11 cellular contexts compared by ENCODE assay signal in the genomic region with DNA sequence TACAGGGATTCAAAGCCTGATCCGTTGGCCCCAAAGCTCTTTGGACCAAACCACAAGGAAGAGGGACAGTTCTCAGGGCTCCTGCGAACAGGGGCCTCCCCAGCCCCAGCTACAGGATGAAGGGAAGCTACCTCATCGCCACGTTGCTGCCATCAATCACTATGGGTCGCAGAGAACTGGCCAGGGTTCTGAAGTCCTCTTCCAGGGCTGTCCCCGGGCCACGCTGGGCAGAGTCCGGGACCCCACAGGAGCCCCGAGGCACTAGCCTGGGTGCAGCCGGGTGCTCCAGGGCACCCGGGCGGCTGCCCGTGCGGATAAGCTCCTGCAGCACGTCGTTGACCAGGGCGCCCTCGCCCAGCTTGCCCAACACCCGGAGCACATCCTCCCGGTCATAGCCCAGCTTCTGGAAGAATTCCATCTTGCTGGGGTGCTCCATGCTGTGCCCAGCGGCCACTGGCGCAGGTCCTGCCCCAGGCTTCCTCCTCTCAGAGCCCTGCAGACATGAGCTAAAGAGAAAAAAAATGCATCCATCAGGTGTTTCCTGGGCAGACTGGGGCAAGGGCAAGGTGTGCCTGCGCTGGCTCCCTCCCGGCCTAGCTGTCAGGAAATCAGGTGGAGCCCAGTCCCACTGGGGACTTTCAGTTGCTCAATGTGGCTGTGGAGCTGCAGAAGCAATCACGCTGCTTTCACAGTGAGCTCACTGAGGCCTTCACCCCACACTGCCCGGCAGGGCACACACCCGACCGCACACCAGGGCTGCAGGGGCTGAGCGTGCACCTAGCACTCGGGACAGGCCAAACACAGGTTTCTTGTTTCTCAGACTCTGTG. TPM values are rescaled to one million over a fixed set of nuclear protein-coding genes. Genes with fewer than 3 reads are reported as not detected.
DNase-seq lines count a peak whose midpoint lies in the region; ATAC-seq and TF ChIP-seq lines count a peak whose summit lies in the region.
"Had no signal": no experiment of that assay in that cellular context is flagged by ENCODE, and none has a peak within 500 bp of the region (broad histone marks: within the 10 kb centered on the region; RNA-seq: fewer than 3 reads in every experiment).

No MANE protein-coding gene starts in this region.

- no peaks in the 10 kb centered on the region for H3K9me3 Mint-ChIP-seq in memory B cell
- no peaks in the 10 kb centered on the region for H3K9me3 Mint-ChIP-seq in activated CD4-positive, alpha-beta T cell treated with anti-CD3 and anti-CD28 coated beads for 36 hours (ENCODE audit: low read depth)

- peaks cover 64% of the 10 kb centered on the region for H3K4me1 Mint-ChIP-seq in memory B cell
- H3K4me1 Mint-ChIP-seq in activated CD4-positive, alpha-beta T cell treated with anti-CD3 and anti-CD28 coated beads for 36 hours: peaks cover 56% of the 10 kb centered on the region

- no peak for TF ChIP-seq CTCF in GM12864 (IDR thresholded peaks at IDR 0.05; ENCODE audit: low read depth, low read length, missing control alignments)

- peak overlapping the region; percentile 93 for H3K27ac Mint-ChIP-seq in memory B cell
- no peak overlapping the region for H3K27ac Mint-ChIP-seq in activated CD4-positive, alpha-beta T cell treated with anti-CD3 and anti-CD28 coated beads for 36 hours

- peak overlapping the region; percentile 13; the same call in 1 of the 2 replicates for H3K4me3 ChIP-seq in GM12864 (ENCODE audit: low read depth, low read length)
- H3K4me3 ChIP-seq: body of pancreas had no signal

- H3K4me3 Mint-ChIP-seq in memory B cell: peak overlapping the region; percentile 80
- H3K4me3 Mint-ChIP-seq in activated CD4-positive, alpha-beta T cell treated with anti-CD3 and anti-CD28 coated beads for 36 hours: no peak overlapping the region

- peaks cover 23% of the 10 kb centered on the region for H3K36me3 Mint-ChIP-seq in memory B cell
- H3K36me3 Mint-ChIP-seq in activated CD4-positive, alpha-beta T cell treated with anti-CD3 and anti-CD28 coated beads for 36 hours (ENCODE audit: low read depth): peaks cover 55% of the 10 kb centered on the region

- CTCF ChIA-PET in activated CD4-positive, alpha-beta T cell treated with anti-CD3 and anti-CD28 coated beads for 36 hours (lab: Charles Lee): interaction anchor here (0.7 to 2.4 kb wide), 6 partner anchors 11 to 246 kb away, joined by 3 to 19 read pairs (median 4); a partner anchor contains a TSS

- DNase-seq in GM12864 (ENCODE audit: low read depth): no peak
- DNase-seq in memory B cell (ENCODE audit: low spot score in 2 of 2): no peak
- no peak for DNase-seq in activated CD4-positive, alpha-beta T cell treated with anti-CD3 and anti-CD28 coated beads for 36 hours
- DNase-seq in SW 1271 (lab: John Stamatoyannopoulos, UW): no peak
- no peak for DNase-seq in GM03348 (ENCODE audit: low spot score)
- DNase-seq: body of pancreas, Caco-2, Kasumi-1 had no signal

- POLR2A ChIA-PET in activated CD4-positive, alpha-beta T cell treated with anti-CD3 and anti-CD28 coated beads for 36 hours (lab: Charles Lee): interaction anchor here (0.6 kb wide), 1 partner anchor 34 kb away, joined by 3 read pairs; no protein-coding TSS in a partner anchor

- intact Hi-C loops in activated CD4-positive, alpha-beta T cell treated with anti-CD3 and anti-CD28 coated beads for 36 hours (cut with DNase I, micrococcal nuclease): no loop called here

- H3K27me3 Mint-ChIP-seq in memory B cell: no peaks in the 10 kb centered on the region
- no peaks in the 10 kb centered on the region for H3K27me3 Mint-ChIP-seq in activated CD4-positive, alpha-beta T cell treated with anti-CD3 and anti-CD28 coated beads for 36 hours

- peak; percentile 33 for ATAC-seq in GM19467 (IDR thresholded peaks at IDR 0.05; ENCODE audit: unreplicated experiment)
- peak; percentile 54 for ATAC-seq in HG03571 (IDR thresholded peaks at IDR 0.05; ENCODE audit: unreplicated experiment)
- peak; percentile 23 for ATAC-seq in memory B cell (ENCODE audit: low read depth)
- ATAC-seq in activated CD4-positive, alpha-beta T cell treated with anti-CD3 and anti-CD28 coated beads for 36 hours: no peak
- no peak for ATAC-seq in GM18907 (IDR thresholded peaks at IDR 0.05; ENCODE audit: unreplicated experiment)
- ATAC-seq: body of pancreas had no signal

RNA-seq across cellular contexts. Expression of a gene that starts 10.5 kb away (rescaled TPM):
- 10 to 100 TPM; 72.2 to 89.9 TPM for total RNA-seq in activated CD4-positive, alpha-beta T cell treated with anti-CD3 and anti-CD28 coated beads for 36 hours

Comparison
In these comparisons a context has a peak if more than half of its experiments do, and no peak if none do; other contexts are left out.
1. ATAC-seq: peak in GM19467 (single experiment), HG03571 (single experiment) and memory B cell (single experiment); none in activated CD4-positive, alpha-beta T cell treated with anti-CD3 and anti-CD28 coated beads for 36 hours (single experiment) and GM18907 (single experiment).